In the genomic region with DNA sequence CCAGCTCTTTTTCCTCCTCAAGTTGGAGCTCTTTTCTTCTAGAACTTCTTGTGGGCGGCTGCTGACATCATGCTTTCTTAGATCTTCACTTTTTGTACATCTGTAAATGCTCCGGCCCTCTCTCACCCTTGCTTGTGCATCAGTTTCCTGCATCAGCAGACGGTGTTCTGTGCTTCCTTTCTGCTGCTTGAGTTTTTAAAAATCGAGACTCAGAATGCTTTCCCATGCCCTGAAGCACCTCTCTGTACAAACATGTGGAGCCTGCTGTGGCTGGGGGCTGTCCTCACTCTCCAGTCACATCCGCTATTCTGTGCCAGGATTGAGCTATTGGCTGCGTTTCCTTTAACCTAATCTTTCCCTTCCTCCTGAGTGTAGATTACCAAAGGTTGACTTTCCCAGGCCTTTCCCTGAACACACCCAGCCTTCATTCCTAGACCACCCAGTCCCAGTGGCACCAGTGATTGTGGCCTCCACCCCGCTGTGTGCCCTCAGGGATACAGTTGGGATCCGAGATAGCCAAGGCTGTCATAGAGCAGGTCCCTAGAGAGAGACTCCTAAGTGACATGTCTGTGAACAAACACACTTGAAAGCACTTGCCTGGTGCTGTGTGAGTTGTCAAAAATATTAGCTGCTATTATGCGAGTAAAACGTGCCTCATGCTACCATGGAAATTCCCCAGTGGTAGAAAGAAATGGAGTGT, we compare ENCODE assay signal across 9 cellular contexts. TPM values are rescaled to one million over a fixed set of nuclear protein-coding genes. Genes with fewer than 3 reads are reported as not detected.
DNase-seq lines count a peak whose midpoint lies in the region; ATAC-seq and TF ChIP-seq lines count a peak whose summit lies in the region.
"Had no signal": no experiment of that assay in that cellular context is flagged by ENCODE, and none has a peak within 500 bp of the region (broad histone marks: within the 10 kb centered on the region; RNA-seq: fewer than 3 reads in every experiment).

No MANE protein-coding gene starts in this region.

- H3K4me1 ChIP-seq in IMR-90 (ENCODE audit: control insufficient read depth, insufficient read depth, low read length) = peaks cover 3% of the 10 kb centered on the region; the same call in 1 of the 2 replicates
- H3K4me1 ChIP-seq in heart left ventricle = peaks cover 5 to 30% (median 20%) of the 10 kb centered on the region in 12 donors
- H3K4me1 ChIP-seq: SJSA1 had no signal

- H3K18ac ChIP-seq in IMR-90 (ENCODE audit: low read depth, low read length) = no peak overlapping the region

- H3K4me2 ChIP-seq in IMR-90 (ENCODE audit: low read depth, low read length) = no peak overlapping the region

- H2BK5ac ChIP-seq in IMR-90 (ENCODE audit: low read depth, low read length, poor library complexity, severe bottlenecking) = peak overlapping the region; percentile 19

- H3K4ac ChIP-seq in IMR-90 (ENCODE audit: low read depth, low read length) = no peak overlapping the region; the same call in 1 of the 2 replicates

- H3K27me3 ChIP-seq in IMR-90 (ENCODE audit: control insufficient read depth, insufficient read depth, low read length) (no peaks in the 10 kb centered on the region), heart left ventricle (no peaks in the 10 kb centered on the region)
- H3K27me3 ChIP-seq: SJSA1 had no signal

- DNase-seq in IMR-90 = peak; percentile 71
- peak; percentile 20 for DNase-seq in activated T-helper 2 cell treated with anti-CD3 and anti-CD28 coated beads, Interferon-gamma antibody, Interleukin-2, Interleukin-4, amounts not matched to agents 10 μg/mL and 5 μg/mL and 100 μg/mL, durations not matched to agents 14 hours and 24 hours and 36 hours (ENCODE audit: low spot score)
- peak in 4 of 5 donors; percentile 42 to 71 (median 56) for DNase-seq in heart left ventricle
- DNase-seq in stimulated activated CD4-positive, alpha-beta T cell treated with anti-CD3 and anti-CD28 coated beads, Interleukin-2, amount 100 ng/mL, for 24 hours = peak; percentile 32 to 37
- no peak for DNase-seq in KBM-7
- no peak for DNase-seq in NCI-H1694 treated with DMSO at 0.1 percent for 48 hours (lab: John Stamatoyannopoulos, UW)
- DNase-seq in midbrain (lab: John Stamatoyannopoulos, UW) = no peak

- no peak overlapping the region for H3K56ac ChIP-seq in IMR-90 (ENCODE audit: extremely low read depth, insufficient read depth, low read length)

- dilution Hi-C loops in IMR-90 (cut with HindIII; ENCODE audit: low sequenced_read_pairs, unreplicated experiment) = no loop called here

- no peak overlapping the region for H4K5ac ChIP-seq in IMR-90 (ENCODE audit: low read depth, low read length)

- BruUV-seq in IMR-90 (replicated peaks; lab: Mats Ljungman, UMichigan) = no TSS peak

- intact Hi-C loops in IMR-90 (cut with micrococcal nuclease) (no loop called here), heart left ventricle (cut with DNase I) (no loop called here)
- intact Hi-C loops in activated T-helper 2 cell treated with anti-CD3 and anti-CD28 coated beads, Interferon-gamma antibody, Interleukin-2, Interleukin-4, amounts not matched to agents 10 μg/mL and 5 μg/mL and 100 μg/mL, durations not matched to agents 14 hours and 24 hours and 36 hours (cut with micrococcal nuclease) = loop anchor here (10.0 kb wide), 1 partner anchor 49 kb away; no protein-coding TSS in a partner anchor

- TF ChIP-seq POLR2A in IMR-90 (IDR thresholded peaks at IDR 0.05; ENCODE audit: low read depth, low read length) (no peak), heart left ventricle (IDR thresholded peaks at IDR 0.05) (no peak)

- peaks cover 21% of the 10 kb centered on the region for H3K4me1 Mint-ChIP-seq in activated T-helper 2 cell treated with anti-CD3 and anti-CD28 coated beads, Interferon-gamma antibody, Interleukin-2, Interleukin-4, amounts not matched to agents 10 μg/mL and 5 μg/mL and 100 μg/mL, durations not matched to agents 14 hours and 24 hours and 36 hours (ENCODE audit: low read depth)

- no peak overlapping the region for H3K4me3 Mint-ChIP-seq in activated T-helper 2 cell treated with anti-CD3 and anti-CD28 coated beads, Interferon-gamma antibody, Interleukin-2, Interleukin-4, amounts not matched to agents 10 μg/mL and 5 μg/mL and 100 μg/mL, durations not matched to agents 14 hours and 24 hours and 36 hours (ENCODE audit: low read depth)

- in situ Hi-C loops in IMR-90 (cut with MboI; ENCODE audit: low sequenced_read_pairs) = no loop called here
- in situ Hi-C loops in KBM-7 (cut with MboI; ENCODE audit: low pct_unique_long_range_greater_than_20kb, low sequenced_read_pairs) = no loop called here

- POLR2A ChIA-PET in IMR-90 (lab: Charles Lee; ENCODE audit: unreplicated experiment) = interaction anchor here (0.5 kb wide), 1 partner anchor 1736 kb away, joined by 7 read pairs; no protein-coding TSS in a partner anchor

- H4K20me1 ChIP-seq in IMR-90 (ENCODE audit: insufficient read depth, low read length) = peaks cover 9% of the 10 kb centered on the region

- H3K9me3 ChIP-seq in IMR-90 (ENCODE audit: control insufficient read depth, insufficient read depth, low read length) (no peaks in the 10 kb centered on the region), heart left ventricle (no peaks in the 10 kb centered on the region)
- H3K9me3 ChIP-seq: SJSA1 had no signal

- WGBS in IMR-90 (ENCODE audit: extremely low coverage in 2 of 2, insufficient read length in 1 of 2), 2 experiments = 49% methylated on average over 5 of the region's 10 CpGs; no CpG with 5 or more reads in 1 of the 2 experiments
- 18 to 34% (median 27%) methylated on average over 10 of the region's 10 CpGs for whole genome bisulfite sequencing in heart left ventricle, 4 donors

- H2BK120ac ChIP-seq in IMR-90 (ENCODE audit: low read depth, low read length) = no peak overlapping the region

- H3K14ac ChIP-seq in IMR-90 (replicated peaks; ENCODE audit: low read depth, low read length) = peak overlapping the region; percentile 63; the same call in 1 of the 2 replicates

- H3K36me3 ChIP-seq in IMR-90 (ENCODE audit: control insufficient read depth, insufficient read depth, low read length) (peaks cover 22% of the 10 kb centered on the region), heart left ventricle (peaks cover 0 to 47% (median 39%) of the 10 kb centered on the region in 9 donors)

- peak; percentile 24 for ATAC-seq in IMR-90 (ENCODE audit: low read depth)
- peak; percentile 85 to 93 (median 88) for ATAC-seq in heart left ventricle
- ATAC-seq in HG03354 (IDR thresholded peaks at IDR 0.05; ENCODE audit: poor library complexity, severe bottlenecking, unreplicated experiment) = no peak

- peak overlapping the region; percentile 12; the same call in 1 of the 2 replicates for H3K23ac ChIP-seq in IMR-90 (ENCODE audit: low read depth, low read length)

- peak overlapping the region; percentile 81 for H3K27ac Mint-ChIP-seq in activated T-helper 2 cell treated with anti-CD3 and anti-CD28 coated beads, Interferon-gamma antibody, Interleukin-2, Interleukin-4, amounts not matched to agents 10 μg/mL and 5 μg/mL and 100 μg/mL, durations not matched to agents 14 hours and 24 hours and 36 hours

- CTCF ChIA-PET in IMR-90 (lab: Yijun Ruan, JAX) = no interaction called here

- H2BK15ac ChIP-seq in IMR-90 (ENCODE audit: low read depth, low read length) = no peak overlapping the region

- H3K9me1 ChIP-seq in IMR-90 (ENCODE audit: insufficient read depth, low read length) = peaks cover 14% of the 10 kb centered on the region

- H3K36me3 Mint-ChIP-seq in activated T-helper 2 cell treated with anti-CD3 and anti-CD28 coated beads, Interferon-gamma antibody, Interleukin-2, Interleukin-4, amounts not matched to agents 10 μg/mL and 5 μg/mL and 100 μg/mL, durations not matched to agents 14 hours and 24 hours and 36 hours (ENCODE audit: low read depth) = peaks cover 49% of the 10 kb centered on the region

- no peak overlapping the region for H2AK5ac ChIP-seq in IMR-90 (ENCODE audit: low read depth, low read length)

- peak overlapping the region; percentile 65 for H2AK9ac ChIP-seq in IMR-90 (replicated peaks; ENCODE audit: low read depth, low read length, poor library complexity)

- H3K27ac ChIP-seq in IMR-90 (ENCODE audit: insufficient read depth, low read length) = no peak overlapping the region
- peak overlapping the region; percentile 47 to 83 (median 68) for H3K27ac ChIP-seq in heart left ventricle
- H3K27ac ChIP-seq: SJSA1 had no signal

- H3K79me1 ChIP-seq in IMR-90 (ENCODE audit: low read depth in 1 of 2, low read length in 2 of 2) = peaks cover 20 to 42% of the 10 kb centered on the region in 2 experiments

- 0 out of 4 replicates have a peak overlapping the region, but pooled peaks of 1 of the 2 experiments have one; percentile 5 for H4K8ac ChIP-seq in IMR-90 (ENCODE audit: low read depth in 2 of 2, low read length in 2 of 2)

- no peak overlapping the region for H2AFZ ChIP-seq in IMR-90 (replicated peaks; ENCODE audit: low read length, poor library complexity)

- no peak for TF ChIP-seq RAD21 in IMR-90 (IDR thresholded peaks at IDR 0.05; ENCODE audit: low read length)

- no peak overlapping the region for H3K9ac ChIP-seq in IMR-90 (ENCODE audit: low read depth, low read length)

- H3K27me3 Mint-ChIP-seq in activated T-helper 2 cell treated with anti-CD3 and anti-CD28 coated beads, Interferon-gamma antibody, Interleukin-2, Interleukin-4, amounts not matched to agents 10 μg/mL and 5 μg/mL and 100 μg/mL, durations not matched to agents 14 hours and 24 hours and 36 hours (ENCODE audit: low read depth) = no peaks in the 10 kb centered on the region

- no peaks in the 10 kb centered on the region for H3K9me3 Mint-ChIP-seq in activated T-helper 2 cell treated with anti-CD3 and anti-CD28 coated beads, Interferon-gamma antibody, Interleukin-2, Interleukin-4, amounts not matched to agents 10 μg/mL and 5 μg/mL and 100 μg/mL, durations not matched to agents 14 hours and 24 hours and 36 hours

- H4K91ac ChIP-seq in IMR-90 (ENCODE audit: insufficient read depth, low read depth, low read length) = no peak overlapping the region

- H2BK20ac ChIP-seq in IMR-90 (ENCODE audit: low read depth, low read length) = no peak overlapping the region

- TF ChIP-seq CTCF in IMR-90 (conservative IDR thresholded peaks at IDR 0.05; ENCODE audit: low read depth, low read length) (no peak), heart left ventricle (IDR thresholded peaks at IDR 0.05) (peak in 3 of 12 donors; percentile 1 to 22 (median 19))

- H3K4me3 ChIP-seq in IMR-90 (ENCODE audit: insufficient read depth, low read depth, low read length) = no peak overlapping the region
- H3K4me3 ChIP-seq in heart left ventricle = peak overlapping the region in 1 of 12 donors; percentile 5
- H3K4me3 ChIP-seq: SJSA1 had no signal

TF ChIP-seq in IMR-90, 13 proteins besides CTCF, POLR2A, EP300 and RAD21 (continues in another document):
- TF ChIP-seq MAFK (IDR thresholded peaks at IDR 0.05; ENCODE audit: low read depth, low read length) = no peak
- TF ChIP-seq NFE2L2 (IDR thresholded peaks at IDR 0.05; ENCODE audit: low read depth, low read length) = no peak

RNA-seq across cellular contexts. Expression of gene TNIP2, which starts 41.9 kb away (rescaled TPM):
- total RNA-seq in IMR-90 (2012; rRNA removed) (33.3 and 36.9 TPM in 2 replicates), heart left ventricle (10 to 100 TPM; 12.6 to 94.5 (median 23.4) TPM)
- polyA plus RNA-seq in IMR-90 (2012; rRNA removed) (38.5 and 46.1 TPM in 2 replicates), heart left ventricle (10 to 100 TPM; 21.7 to 37.3 TPM)
- polyA plus RNA-seq in IMR-90 (2012; cell fraction: cytosol; rRNA removed) = 48.6 and 56.4 TPM in 2 replicates
- polyA plus RNA-seq in IMR-90 (2012; cell fraction: nucleus; rRNA removed; ENCODE audit: low replicate concordance) = 120 and 143 TPM in 2 replicates
- 69.2 and 72.1 TPM in 2 replicates for total RNA-seq in activated T-helper 2 cell treated with anti-CD3 and anti-CD28 coated beads, Interferon-gamma antibody, Interleukin-2, Interleukin-4, amounts not matched to agents 10 μg/mL and 5 μg/mL and 100 μg/mL, durations not matched to agents 14 hours and 24 hours and 36 hours

Comparison
In these comparisons a context has a peak if more than half of its experiments do, and no peak if none do; other contexts are left out.
1. DNase-seq: peak in IMR-90 (single experiment), activated T-helper 2 cell treated with anti-CD3 and anti-CD28 coated beads, Interferon-gamma antibody, Interleukin-2, Interleukin-4, amounts not matched to agents 10 μg/mL and 5 μg/mL and 100 μg/mL, durations not matched to agents 14 hours and 24 hours and 36 hours (single experiment), heart left ventricle (4 of 5) and stimulated activated CD4-positive, alpha-beta T cell treated with anti-CD3 and anti-CD28 coated beads, Interleukin-2, amount 100 ng/mL, for 24 hours (2 of 2); none in KBM-7 (single experiment), NCI-H1694 treated with DMSO at 0.1 percent for 48 hours (single experiment) and midbrain (single experiment).